22 cellular contexts compared by ENCODE assay signal in the genomic region with DNA sequence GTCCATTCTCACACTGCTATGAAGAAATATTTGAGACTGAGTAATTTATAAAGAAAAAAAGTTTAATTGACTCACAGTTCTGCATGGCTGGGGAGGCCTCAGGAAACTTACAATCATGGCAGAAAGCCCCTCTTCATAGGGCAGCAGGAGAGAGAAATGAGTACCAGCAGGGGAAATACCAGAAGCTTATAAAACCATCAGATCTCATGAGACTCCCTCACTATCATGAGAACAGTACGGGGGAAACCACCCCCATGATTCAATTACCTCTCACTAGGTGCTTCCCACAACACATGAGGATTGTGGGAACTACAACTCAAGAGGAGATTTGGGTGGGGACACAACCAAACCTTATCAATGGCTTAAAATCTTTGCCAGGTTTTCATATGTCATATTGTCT. TPM values are rescaled to one million over a fixed set of nuclear protein-coding genes. Genes with fewer than 3 reads are reported as not detected.
A peak's percentile ranks its signal among the peaks of the same experiment; 100 is the strongest.
DNase-seq lines count a peak whose midpoint lies in the region; ATAC-seq and TF ChIP-seq lines count a peak whose summit lies in the region.
"Had no signal": no experiment of that assay in that cellular context is flagged by ENCODE, and none has a peak within 500 bp of the region (broad histone marks: within the 10 kb centered on the region; RNA-seq: fewer than 3 reads in every experiment).

No MANE protein-coding gene starts in this region.

- peaks cover 8% of the 10 kb centered on the region for H3K27me3 ChIP-seq in foreskin keratinocyte
- H3K27me3 ChIP-seq: BLaER1 treated with 17β-estradiol and CSF1 and Interleukin-3, amounts not matched to agents 10 nM and 100 nM had no signal

- no peaks in the 10 kb centered on the region for H3K4me1 Mint-ChIP-seq in activated T-cell treated with anti-CD3 and anti-CD28 coated beads, Interleukin-2, amount 50 U/mL, for 4 hours (ENCODE audit: low read depth)
- no peaks in the 10 kb centered on the region for H3K4me1 Mint-ChIP-seq in activated T-helper 17 cell treated with anti-CD3 and anti-CD28 coated beads, Interleukin-2, amount 50 U/mL, for 72 hours

- no peak overlapping the region for H3K4me3 Mint-ChIP-seq in activated T-cell treated with anti-CD3 and anti-CD28 coated beads, Interleukin-2, amount 50 U/mL, for 4 hours
- no peak overlapping the region for H3K4me3 Mint-ChIP-seq in activated T-helper 17 cell treated with anti-CD3 and anti-CD28 coated beads, Interleukin-2, amount 50 U/mL, for 72 hours
- H3K4me3 Mint-ChIP-seq: CD4-positive, alpha-beta T cell had no signal

- DNase-seq in activated T-cell treated with anti-CD3 and anti-CD28 coated beads, Interleukin-2, amount 50 U/mL, for 4 hours = no peak
- DNase-seq in activated T-cell treated with anti-CD3 and anti-CD28 coated beads, Interleukin-2, amount 50 U/mL, for 48 hours = no peak
- no peak for DNase-seq in foreskin keratinocyte
- no peak for DNase-seq in stimulated activated naive CD8-positive, alpha-beta T cell treated with anti-CD3 and anti-CD28 coated beads, Interleukin-15, Interleukin-2, amounts not matched to agents 100 U/mL and 50 U/mL, for 24 hours
- DNase-seq: AML-193; CD4-positive, alpha-beta T cell; HCEC 1CT; KBM-7; MG63; NCI-H1105 treated with DMSO at 0.1 percent for 48 hours; NCI-H146; NCI-H1930; NCI-H2107; NCI-H446; NCI-H524 treated with DMSO at 0.1 percent for 48 hours; NCI-H774; PC-3 had no signal

- no peak overlapping the region for H3K27ac ChIP-seq in foreskin keratinocyte
- H3K27ac ChIP-seq: A549; BLaER1 treated with 17β-estradiol and CSF1 and Interleukin-3, amounts not matched to agents 10 nM and 100 nM had no signal

- no peak for TF ChIP-seq CTCF in foreskin keratinocyte (conservative IDR thresholded peaks at IDR 0.05)

- H3K27ac Mint-ChIP-seq in activated T-helper 17 cell treated with anti-CD3 and anti-CD28 coated beads, Interleukin-2, amount 50 U/mL, for 72 hours = no peak overlapping the region
- H3K27ac Mint-ChIP-seq: CD4-positive, alpha-beta T cell had no signal

- no peaks in the 10 kb centered on the region for H3K4me1 ChIP-seq in foreskin keratinocyte
- H3K4me1 ChIP-seq: A549; BLaER1 treated with 17β-estradiol and CSF1 and Interleukin-3, amounts not matched to agents 10 nM and 100 nM had no signal

- peaks cover 44% of the 10 kb centered on the region for H3K27me3 Mint-ChIP-seq in activated T-cell treated with anti-CD3 and anti-CD28 coated beads, Interleukin-2, amount 50 U/mL, for 4 hours (ENCODE audit: low read depth)
- peaks cover 32% of the 10 kb centered on the region for H3K27me3 Mint-ChIP-seq in activated T-helper 17 cell treated with anti-CD3 and anti-CD28 coated beads, Interleukin-2, amount 50 U/mL, for 72 hours

- H3K36me3 Mint-ChIP-seq in activated T-cell treated with anti-CD3 and anti-CD28 coated beads, Interleukin-2, amount 50 U/mL, for 4 hours (ENCODE audit: insufficient read depth) = no peaks in the 10 kb centered on the region
- H3K36me3 Mint-ChIP-seq in activated T-helper 17 cell treated with anti-CD3 and anti-CD28 coated beads, Interleukin-2, amount 50 U/mL, for 72 hours (ENCODE audit: low read depth) = no peaks in the 10 kb centered on the region

- peak; percentile 56 to 72 for ATAC-seq in activated T-cell treated with anti-CD3 and anti-CD28 coated beads, Interleukin-2, amount 50 U/mL, for 4 hours
- ATAC-seq in activated T-helper 17 cell treated with anti-CD3 and anti-CD28 coated beads, Interleukin-2, amount 50 U/mL, for 72 hours (replicated peaks) = peak; percentile 74
- peak; percentile 12 for ATAC-seq in foreskin keratinocyte
- ATAC-seq in stimulated activated naive CD8-positive, alpha-beta T cell treated with anti-CD3 and anti-CD28 coated beads, Interleukin-15, Interleukin-2, amounts not matched to agents 100 U/mL and 50 U/mL, for 24 hours = peak; percentile 49
- no peak for ATAC-seq in GM18519 (IDR thresholded peaks at IDR 0.05; ENCODE audit: low FRiP score, unreplicated experiment)
- no peak for ATAC-seq in HG03025 (IDR thresholded peaks at IDR 0.05; ENCODE audit: low FRiP score, unreplicated experiment)
- ATAC-seq: A549, PC-3 had no signal

- H3K9me3 Mint-ChIP-seq in activated T-cell treated with anti-CD3 and anti-CD28 coated beads, Interleukin-2, amount 50 U/mL, for 4 hours = no peaks in the 10 kb centered on the region
- H3K9me3 Mint-ChIP-seq in activated T-helper 17 cell treated with anti-CD3 and anti-CD28 coated beads, Interleukin-2, amount 50 U/mL, for 72 hours = no peaks in the 10 kb centered on the region
- H3K9me3 Mint-ChIP-seq: CD4-positive, alpha-beta T cell had no signal

RNA-seq across cellular contexts. Expression of a gene that starts 20.3 kb away (rescaled TPM):
- total RNA-seq in activated T-cell treated with anti-CD3 and anti-CD28 coated beads, Interleukin-2, amount 50 U/mL, for 4 hours = 10 to 100 TPM; 24.7 to 27.4 (median 25.9) TPM
- 10 to 100 TPM; 39.0 to 52.4 TPM for total RNA-seq in activated T-helper 17 cell treated with anti-CD3 and anti-CD28 coated beads, Interleukin-2, amount 50 U/mL, for 72 hours
- 14.9 and 20.9 TPM in 2 replicates for total RNA-seq in foreskin keratinocyte
- 5.3 and 6.8 TPM in 2 replicates for polyA plus RNA-seq in foreskin keratinocyte

RNA-seq across cellular contexts. Expression of a gene that starts 59.7 kb away (rescaled TPM):
- 1 to 10 TPM; 7.1 to 9.6 (median 8.8) TPM for total RNA-seq in activated T-cell treated with anti-CD3 and anti-CD28 coated beads, Interleukin-2, amount 50 U/mL, for 4 hours
- total RNA-seq in activated T-helper 17 cell treated with anti-CD3 and anti-CD28 coated beads, Interleukin-2, amount 50 U/mL, for 72 hours = 1 to 10 TPM; 8.3 to 10.0 TPM
- total RNA-seq in foreskin keratinocyte = 13.5 and 14.2 TPM in 2 replicates
- polyA plus RNA-seq in foreskin keratinocyte = 10.8 and 11.4 TPM in 2 replicates

Comparison
In these comparisons a context has a peak if more than half of its experiments do, and no peak if none do; other contexts are left out.
1. ATAC-seq: peak in activated T-cell treated with anti-CD3 and anti-CD28 coated beads, Interleukin-2, amount 50 U/mL, for 4 hours (2 of 2), activated T-helper 17 cell treated with anti-CD3 and anti-CD28 coated beads, Interleukin-2, amount 50 U/mL, for 72 hours (single experiment), foreskin keratinocyte (single experiment) and stimulated activated naive CD8-positive, alpha-beta T cell treated with anti-CD3 and anti-CD28 coated beads, Interleukin-15, Interleukin-2, amounts not matched to agents 100 U/mL and 50 U/mL, for 24 hours (single experiment); none in GM18519 (single experiment) and HG03025 (single experiment).